Comparison of ENCODE assay signal across 1 cellular context in the genomic region with DNA sequence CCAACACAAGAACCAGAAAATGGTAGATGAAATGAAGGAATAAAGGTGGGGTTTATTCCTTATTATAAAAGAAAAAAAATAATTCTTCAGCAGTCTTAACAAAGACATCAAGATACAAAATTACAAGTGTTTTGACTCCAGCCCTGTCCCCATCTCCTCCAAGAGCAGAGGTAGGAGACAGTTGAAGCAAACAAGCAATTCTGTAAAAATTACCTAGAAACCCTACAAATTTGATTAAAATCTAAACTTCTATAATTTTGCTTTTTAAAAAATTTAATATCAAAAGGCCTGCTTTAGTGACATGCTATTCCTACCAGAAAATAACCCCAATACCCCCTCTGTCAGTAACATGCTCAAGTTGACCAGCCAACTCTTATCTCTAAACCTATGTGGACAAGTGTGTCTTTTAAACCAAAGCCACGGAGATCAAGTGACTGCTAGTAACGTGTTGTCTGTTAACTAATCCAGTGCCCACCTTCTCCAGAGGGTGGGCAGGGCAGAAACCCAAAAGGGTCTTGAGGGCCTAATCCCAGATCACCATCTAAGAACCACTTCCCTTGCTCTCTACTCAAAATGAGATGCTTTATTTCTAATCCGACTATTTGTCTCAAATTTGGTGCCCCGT.
TF ChIP-seq lines count a peak whose summit lies in the region.

No MANE protein-coding gene starts in this region.

TF ChIP-seq in endothelial cell of umbilical vein, 7 proteins besides CTCF, POLR2A, EP300 and RAD21:
- TF ChIP-seq FOS (IDR thresholded peaks at IDR 0.05; ENCODE audit: borderline replicate concordance, insufficient read depth, low read length), result no peak
- TF ChIP-seq GATA2 (IDR thresholded peaks at IDR 0.05; ENCODE audit: insufficient read depth, insufficient read length, low read depth, low read length), result no peak
- TF ChIP-seq, protein P1, sequence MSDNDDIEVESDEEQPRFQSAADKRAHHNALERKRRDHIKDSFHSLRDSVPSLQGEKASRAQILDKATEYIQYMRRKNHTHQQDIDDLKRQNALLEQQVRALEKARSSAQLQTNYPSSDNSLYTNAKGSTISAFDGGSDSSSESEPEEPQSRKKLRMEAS (IDR thresholded peaks at IDR 0.05; ENCODE audit: insufficient read depth, insufficient read length), result no peak
- TF ChIP-seq MYC (IDR thresholded peaks at IDR 0.05; ENCODE audit: low read depth, low read length), result no peak
- no peak for TF ChIP-seq JUN (IDR thresholded peaks at IDR 0.05; ENCODE audit: borderline replicate concordance, insufficient read depth, insufficient read length, low read depth)
- no peak for TF ChIP-seq EZH2 (IDR thresholded peaks at IDR 0.05; ENCODE audit: borderline replicate concordance, low read depth, low read length, severe bottlenecking)
- TF ChIP-seq POLR2AphosphoS5 (IDR thresholded peaks at IDR 0.05; ENCODE audit: insufficient read depth, low read depth, low read length), result no peak
